ENCODE assay signal across 8 cellular contexts in genomic region chr18:54946149-54946581, GRCh38. TPM values are rescaled to one million over a fixed set of nuclear protein-coding genes. Genes with fewer than 3 reads are reported as not detected.
DNase-seq lines count a peak whose midpoint lies in the region; ATAC-seq and TF ChIP-seq lines count a peak whose summit lies in the region.

No MANE protein-coding gene starts in this region.

- no peak for ATAC-seq in Right ventricle myocardium inferior
- peak; percentile 74 for ATAC-seq in HG02981 (IDR thresholded peaks at IDR 0.05; ENCODE audit: unreplicated experiment)
- peak; percentile 82 to 89 for ATAC-seq in natural killer cell treated with Interleukin-12 subunit alpha and Interleukin-12 subunit beta and Interleukin-15 and Interleukin-18, amount 100 ng/mL, for 72 hours

- peaks cover 10% of the 10 kb centered on the region for H3K4me1 ChIP-seq in cardiac muscle cell (ENCODE audit: low read depth)

- H3K9me3 Mint-ChIP-seq in chondrocyte (ENCODE audit: low read depth), result no peaks in the 10 kb centered on the region
- H3K9me3 Mint-ChIP-seq in natural killer cell treated with Interleukin-12 subunit alpha and Interleukin-12 subunit beta and Interleukin-15 and Interleukin-18, amount 100 ng/mL, for 72 hours, result no peaks in the 10 kb centered on the region

- no peak overlapping the region for H3K27ac Mint-ChIP-seq in chondrocyte (ENCODE audit: unreplicated experiment)
- H3K27ac Mint-ChIP-seq in natural killer cell treated with Interleukin-12 subunit alpha and Interleukin-12 subunit beta and Interleukin-15 and Interleukin-18, amount 100 ng/mL, for 72 hours, result peak overlapping the region; percentile 77 to 93

- no peak overlapping the region for H3K27ac ChIP-seq in cardiac muscle cell

- peaks cover 4% of the 10 kb centered on the region for H3K4me1 Mint-ChIP-seq in chondrocyte (ENCODE audit: low read depth)
- peaks cover 7 to 13% of the 10 kb centered on the region in 2 donors for H3K4me1 Mint-ChIP-seq in natural killer cell treated with Interleukin-12 subunit alpha and Interleukin-12 subunit beta and Interleukin-15 and Interleukin-18, amount 100 ng/mL, for 72 hours (ENCODE audit: low read depth in 2 of 2)

- H3K36me3 Mint-ChIP-seq in chondrocyte (ENCODE audit: low read depth), result no peaks in the 10 kb centered on the region
- H3K36me3 Mint-ChIP-seq in natural killer cell treated with Interleukin-12 subunit alpha and Interleukin-12 subunit beta and Interleukin-15 and Interleukin-18, amount 100 ng/mL, for 72 hours, result no peaks in the 10 kb centered on the region

- DNase-seq in cardiac muscle cell (ENCODE audit: low read depth in 1 of 2, low spot score in 1 of 2) (peak; percentile 8 to 60), Right ventricle myocardium inferior (ENCODE audit: missing footprints) (no peak), OCI-M1 (lab: John Stamatoyannopoulos, UW) (peak; percentile 94), chondrocyte (ENCODE audit: low spot score) (no peak), NCI-H748 treated with DMSO at 0.1 percent for 48 hours (lab: John Stamatoyannopoulos, UW) (no peak), NCI-H1930 (lab: John Stamatoyannopoulos, UW) (no peak)
- no peak for DNase-seq in natural killer cell treated with Interleukin-12 subunit alpha and Interleukin-12 subunit beta and Interleukin-15 and Interleukin-18, amount 100 ng/mL, for 72 hours (ENCODE audit: low spot score)

- H3K27me3 ChIP-seq in cardiac muscle cell, result peaks cover 5% of the 10 kb centered on the region

- intact Hi-C loops in Right ventricle myocardium inferior (cut with DNase I), result no loop called here

- H3K36me3 ChIP-seq in cardiac muscle cell, result no peaks in the 10 kb centered on the region

- H3K4me3 Mint-ChIP-seq in chondrocyte (ENCODE audit: unreplicated experiment), result peak overlapping the region; percentile 41
- peak overlapping the region; percentile 83 for H3K4me3 Mint-ChIP-seq in natural killer cell treated with Interleukin-12 subunit alpha and Interleukin-12 subunit beta and Interleukin-15 and Interleukin-18, amount 100 ng/mL, for 72 hours

- no peak overlapping the region for H3K4me3 ChIP-seq in cardiac muscle cell

- no peaks in the 10 kb centered on the region for H3K9me3 ChIP-seq in cardiac muscle cell (ENCODE audit: low read depth)

- peaks cover 9% of the 10 kb centered on the region for H3K27me3 Mint-ChIP-seq in chondrocyte (ENCODE audit: low read depth)
- H3K27me3 Mint-ChIP-seq in natural killer cell treated with Interleukin-12 subunit alpha and Interleukin-12 subunit beta and Interleukin-15 and Interleukin-18, amount 100 ng/mL, for 72 hours, result peaks cover 3 to 7% of the 10 kb centered on the region in 2 donors

- no peak for TF ChIP-seq CTCF in cardiac muscle cell (IDR thresholded peaks at IDR 0.05; ENCODE audit: low read depth, low read length)
- TF ChIP-seq CTCF in chondrocyte (IDR thresholded peaks at IDR 0.05), result no peak

RNA-seq across cellular contexts. Expression of gene CCDC68, which starts 13.1 kb away (rescaled TPM):
- total RNA-seq in cardiac muscle cell (0.28 and 1.3 TPM in 2 replicates), Right ventricle myocardium inferior (3.9 TPM), chondrocyte (not detected in 3 replicates)
- polyA plus RNA-seq in cardiac muscle cell, result 0.04 and 1.9 TPM in 2 replicates
- under 1 TPM in 1 of 2 donors, not detected in 1; 0.74 TPM for total RNA-seq in natural killer cell treated with Interleukin-12 subunit alpha and Interleukin-12 subunit beta and Interleukin-15 and Interleukin-18, amount 100 ng/mL, for 72 hours

Comparison
In these comparisons a context has a peak if more than half of its experiments do, and no peak if none do; other contexts are left out.
1. DNase-seq: peak in cardiac muscle cell (2 of 2) and OCI-M1 (single experiment); none in Right ventricle myocardium inferior (single experiment), chondrocyte (single experiment), natural killer cell treated with Interleukin-12 subunit alpha and Interleukin-12 subunit beta and Interleukin-15 and Interleukin-18, amount 100 ng/mL, for 72 hours (single experiment), NCI-H748 treated with DMSO at 0.1 percent for 48 hours (single experiment) and NCI-H1930 (0 of 2).